ENCODE assay signal across 19 cellular contexts in genomic region chr3:150975096-150975991, GRCh38. TPM values are rescaled to one million over a fixed set of nuclear protein-coding genes. Genes with fewer than 3 reads are reported as not detected.
DNase-seq lines count a peak whose midpoint lies in the region; ATAC-seq and TF ChIP-seq lines count a peak whose summit lies in the region.
"Had no signal": no experiment of that assay in that cellular context is flagged by ENCODE, and none has a peak within 500 bp of the region (broad histone marks: within the 10 kb centered on the region; RNA-seq: fewer than 3 reads in every experiment).

No MANE protein-coding gene starts in this region.

- TF ChIP-seq CTCF in brain (conservative IDR thresholded peaks at IDR 0.05): no peak
- TF ChIP-seq CTCF in BE2C (IDR thresholded peaks at IDR 0.05; ENCODE audit: low read depth, low read length): no peak

- peak; percentile 74 for ATAC-seq in stimulated activated effector memory CD8-positive, alpha-beta T cell treated with anti-CD3 and anti-CD28 coated beads, Interleukin-12 subunit alpha, Interleukin-12 subunit beta, amount 100 ng/mL, for 72 hours
- ATAC-seq in stimulated activated naive B cell treated with anti-CD40 and anti-IgM and Interleukin-4, amounts not matched to agents 10 μg/mL and 1 μg/mL and 100 μg/mL, for 72 hours (replicated peaks): no peak

- H3K4me3 ChIP-seq in BE2C (ENCODE audit: low read depth, low read length): no peak overlapping the region
- H3K4me3 ChIP-seq: PC-9, SJSA1 had no signal

- H3K27me3 Mint-ChIP-seq in activated T-cell treated with anti-CD3 and anti-CD28 coated beads, Interleukin-2, amount 50 U/mL, for 24 hours: peaks cover 31% of the 10 kb centered on the region
- H3K27me3 Mint-ChIP-seq in brain: peaks cover 7% of the 10 kb centered on the region
- peaks cover 5 to 10% of the 10 kb centered on the region in 2 donors for H3K27me3 Mint-ChIP-seq in stimulated activated naive B cell treated with anti-CD40 and anti-IgM and Interleukin-4, amounts not matched to agents 10 μg/mL and 1 μg/mL and 100 μg/mL, for 72 hours

- H3K36me3 ChIP-seq in BE2C: no peaks in the 10 kb centered on the region
- H3K36me3 ChIP-seq: SJSA1 had no signal

- H3K9me3 ChIP-seq in BE2C: no peaks in the 10 kb centered on the region
- H3K9me3 ChIP-seq: SJSA1 had no signal

- no peaks in the 10 kb centered on the region for H3K36me3 Mint-ChIP-seq in activated T-cell treated with anti-CD3 and anti-CD28 coated beads, Interleukin-2, amount 50 U/mL, for 24 hours (ENCODE audit: low read depth)
- no peaks in the 10 kb centered on the region for H3K36me3 Mint-ChIP-seq in brain
- H3K36me3 Mint-ChIP-seq in stimulated activated effector memory CD8-positive, alpha-beta T cell treated with anti-CD3 and anti-CD28 coated beads, Interleukin-12 subunit alpha, Interleukin-12 subunit beta, amount 100 ng/mL, for 72 hours: no peaks in the 10 kb centered on the region
- H3K36me3 Mint-ChIP-seq in stimulated activated naive B cell treated with anti-CD40 and anti-IgM and Interleukin-4, amounts not matched to agents 10 μg/mL and 1 μg/mL and 100 μg/mL, for 72 hours: no peaks in the 10 kb centered on the region
- H3K36me3 Mint-ChIP-seq: CD14-positive monocyte had no signal

- peaks cover 23% of the 10 kb centered on the region; the same call in 1 of the 2 replicates for H3K27me3 ChIP-seq in BE2C
- H3K27me3 ChIP-seq: SJSA1 had no signal

- H3K9me3 Mint-ChIP-seq in activated T-cell treated with anti-CD3 and anti-CD28 coated beads, Interleukin-2, amount 50 U/mL, for 24 hours: no peaks in the 10 kb centered on the region
- H3K9me3 Mint-ChIP-seq in brain: no peaks in the 10 kb centered on the region
- no peaks in the 10 kb centered on the region for H3K9me3 Mint-ChIP-seq in stimulated activated effector memory CD8-positive, alpha-beta T cell treated with anti-CD3 and anti-CD28 coated beads, Interleukin-12 subunit alpha, Interleukin-12 subunit beta, amount 100 ng/mL, for 72 hours
- no peaks in the 10 kb centered on the region for H3K9me3 Mint-ChIP-seq in stimulated activated naive B cell treated with anti-CD40 and anti-IgM and Interleukin-4, amounts not matched to agents 10 μg/mL and 1 μg/mL and 100 μg/mL, for 72 hours
- H3K9me3 Mint-ChIP-seq: CD14-positive monocyte had no signal

- peak overlapping the region; percentile 86 for H3K27ac Mint-ChIP-seq in activated T-cell treated with anti-CD3 and anti-CD28 coated beads, Interleukin-2, amount 50 U/mL, for 24 hours
- peak overlapping the region in 3 of 5 experiments; percentile 27 to 91 (median 55) for H3K27ac Mint-ChIP-seq in brain
- no peak overlapping the region for H3K27ac Mint-ChIP-seq in stimulated activated effector memory CD8-positive, alpha-beta T cell treated with anti-CD3 and anti-CD28 coated beads, Interleukin-12 subunit alpha, Interleukin-12 subunit beta, amount 100 ng/mL, for 72 hours
- H3K27ac Mint-ChIP-seq in stimulated activated naive B cell treated with anti-CD40 and anti-IgM and Interleukin-4, amounts not matched to agents 10 μg/mL and 1 μg/mL and 100 μg/mL, for 72 hours: no peak overlapping the region
- H3K27ac Mint-ChIP-seq: CD14-positive monocyte had no signal

- peaks cover 22% of the 10 kb centered on the region for H3K4me1 Mint-ChIP-seq in activated T-cell treated with anti-CD3 and anti-CD28 coated beads, Interleukin-2, amount 50 U/mL, for 24 hours (ENCODE audit: low read depth)
- peaks cover 60% of the 10 kb centered on the region for H3K4me1 Mint-ChIP-seq in brain
- H3K4me1 Mint-ChIP-seq in stimulated activated effector memory CD8-positive, alpha-beta T cell treated with anti-CD3 and anti-CD28 coated beads, Interleukin-12 subunit alpha, Interleukin-12 subunit beta, amount 100 ng/mL, for 72 hours: peaks cover 6% of the 10 kb centered on the region
- H3K4me1 Mint-ChIP-seq in stimulated activated naive B cell treated with anti-CD40 and anti-IgM and Interleukin-4, amounts not matched to agents 10 μg/mL and 1 μg/mL and 100 μg/mL, for 72 hours: no peaks in the 10 kb centered on the region
- H3K4me1 Mint-ChIP-seq: CD14-positive monocyte had no signal

- DNase-seq in activated T-cell treated with anti-CD3 and anti-CD28 coated beads, Interleukin-2, amount 50 U/mL, for 24 hours: no peak
- DNase-seq in activated T-cell treated with anti-CD3 and anti-CD28 coated beads, Interleukin-2, amount 50 U/mL, for 48 hours: no peak
- peak; percentile 23 for DNase-seq in NCI-H460 (ENCODE audit: extremely low read depth, low read depth)
- DNase-seq in stimulated activated effector memory CD8-positive, alpha-beta T cell treated with anti-CD3 and anti-CD28 coated beads, Interleukin-12 subunit alpha, Interleukin-12 subunit beta, amount 100 ng/mL, for 72 hours (ENCODE audit: low spot score in 2 of 2): no peak
- DNase-seq in dermis blood vessel endothelial cell: no peak
- no peak for DNase-seq in stimulated activated naive B cell treated with anti-CD40 and anti-IgM and Interleukin-4, amounts not matched to agents 10 μg/mL and 1 μg/mL and 100 μg/mL, for 72 hours
- DNase-seq in BE2C: no peak
- DNase-seq: DMS 273 treated with DMSO at 0.1 percent for 48 hours, GF-D8, GOT3, NCI-H1105 treated with DMSO at 0.1 percent for 48 hours, NCI-H1694 treated with DMSO at 0.1 percent for 48 hours, NCI-H446, PC-9 had no signal

- H3K4me3 Mint-ChIP-seq in activated T-cell treated with anti-CD3 and anti-CD28 coated beads, Interleukin-2, amount 50 U/mL, for 24 hours: no peak overlapping the region
- no peak overlapping the region for H3K4me3 Mint-ChIP-seq in brain
- no peak overlapping the region for H3K4me3 Mint-ChIP-seq in stimulated activated effector memory CD8-positive, alpha-beta T cell treated with anti-CD3 and anti-CD28 coated beads, Interleukin-12 subunit alpha, Interleukin-12 subunit beta, amount 100 ng/mL, for 72 hours
- no peak overlapping the region for H3K4me3 Mint-ChIP-seq in stimulated activated naive B cell treated with anti-CD40 and anti-IgM and Interleukin-4, amounts not matched to agents 10 μg/mL and 1 μg/mL and 100 μg/mL, for 72 hours
- H3K4me3 Mint-ChIP-seq: CD14-positive monocyte had no signal

- no peaks in the 10 kb centered on the region for H3K4me1 ChIP-seq in BE2C

RNA-seq across cellular contexts. Expression of gene CLRN1, which starts 2.8 kb away (rescaled TPM):
- not detected in 2 replicates for total RNA-seq in NCI-H460 (2014; rRNA removed; shearing (Covaris generic))
- polyA plus RNA-seq in NCI-H460 (2014; cell fraction: nucleus; rRNA removed): not detected in 2 replicates
- not detected for polyA plus RNA-seq in brain (ENCODE audit: insufficient read depth, low read depth, low replicate concordance)
- not detected in 2 replicates for total RNA-seq in dermis blood vessel endothelial cell
- polyA plus RNA-seq in BE2C (2012; ENCODE audit: insufficient read depth, insufficient read length, low read depth): not detected
- total RNA-seq: Daoy, HT1080, PC-9, SJSA1 had no signal
- polyA plus RNA-seq: CD14-positive monocyte had no signal

Comparison
In these comparisons a context has a peak if more than half of its experiments do, and no peak if none do; other contexts are left out.
1. H3K27ac Mint-ChIP-seq: peak in activated T-cell treated with anti-CD3 and anti-CD28 coated beads, Interleukin-2, amount 50 U/mL, for 24 hours (single experiment) and brain (3 of 5); none in stimulated activated effector memory CD8-positive, alpha-beta T cell treated with anti-CD3 and anti-CD28 coated beads, Interleukin-12 subunit alpha, Interleukin-12 subunit beta, amount 100 ng/mL, for 72 hours (single experiment) and stimulated activated naive B cell treated with anti-CD40 and anti-IgM and Interleukin-4, amounts not matched to agents 10 μg/mL and 1 μg/mL and 100 μg/mL, for 72 hours (single experiment).